In the genomic region with DNA sequence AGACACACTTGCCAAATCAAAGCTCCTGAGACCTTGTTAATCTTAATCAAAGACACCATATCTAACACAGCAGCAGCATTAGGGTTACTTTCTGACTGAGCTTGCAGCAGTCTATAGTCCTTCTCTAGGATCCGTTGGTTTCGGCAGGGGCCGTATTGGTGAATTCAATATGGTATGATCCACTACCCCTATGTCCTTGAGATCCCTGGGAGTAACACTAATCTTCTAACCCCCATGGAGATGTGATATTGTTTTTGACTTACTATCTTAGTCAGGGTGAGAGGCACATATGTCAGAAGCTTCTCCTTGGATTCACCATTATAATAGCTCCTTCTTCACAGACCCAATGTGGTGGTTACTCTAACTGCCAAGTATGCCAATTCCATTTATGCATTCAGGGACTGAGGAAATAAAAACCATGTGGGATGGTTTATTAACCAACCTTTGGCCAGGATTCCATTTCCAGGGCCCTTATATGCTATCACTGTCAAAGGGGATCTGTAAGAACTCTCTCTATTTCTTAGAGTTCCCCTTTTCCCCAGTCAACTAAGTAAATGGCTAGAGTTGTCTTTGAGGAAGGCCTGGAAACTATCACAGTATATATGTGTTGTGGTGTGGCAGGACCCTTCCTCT, we compare ENCODE assay signal across 28 cellular contexts.
"Had no signal": no experiment of that assay in that cellular context is flagged by ENCODE, and none has a peak within 500 bp of the region (broad histone marks: within the 10 kb centered on the region; RNA-seq: fewer than 3 reads in every experiment).

No MANE protein-coding gene starts in this region.

- DNase-seq: activated CD4-positive, alpha-beta memory T cell treated with anti-CD3 and anti-CD28 coated beads for 36 hours; activated CD4-positive, alpha-beta T cell treated with anti-CD3 and anti-CD28 coated beads for 36 hours; activated CD4-positive, alpha-beta T cell treated with anti-CD3 and anti-CD28 coated beads, Interleukin-2, amount 10 ng/mL, durations not matched to agents 24 days and 14 days; activated CD4-positive, CD25-positive, alpha-beta regulatory T cell; activated CD4-positive, CD25-positive, alpha-beta regulatory T cell treated with anti-CD3 and anti-CD28 coated beads, Interleukin-2, amount 50 U/mL, for 72 hours; activated CD8-positive, alpha-beta memory T cell treated with anti-CD3 and anti-CD28 coated beads, Interleukin-2, amount 10 ng/mL, durations not matched to agents 7 days and 5 days; activated CD8-positive, alpha-beta memory T cell treated with anti-CD3 and anti-CD28 coated beads, Interleukin-2, amount 50 U/mL, for 4 hours; activated CD8-positive, alpha-beta T cell treated with anti-CD3 and anti-CD28 coated beads, Interleukin-2, amount 10 ng/mL, durations not matched to agents 7 days and 5 days; activated gamma-delta T cell; activated naive CD4-positive, alpha-beta T cell; activated naive CD4-positive, alpha-beta T cell treated with anti-CD3 and anti-CD28 coated beads, Interleukin-2, amount 10 ng/mL, durations not matched to agents 7 days and 5 days; activated T-cell treated with anti-CD3 and anti-CD28 coated beads, Interleukin-2, amount 50 U/mL, for 24 hours; activated T-cell treated with anti-CD3 and anti-CD28 coated beads, Interleukin-2, amount 50 U/mL, for 72 hours; amygdala; aorta; body of pancreas; caudate nucleus; cortex of kidney; dermis blood vessel endothelial cell; effector CD4-positive, alpha-beta T cell; effector memory CD8-positive, alpha-beta T cell; erythroblast; foreskin keratinocyte; gastrocnemius medialis; glutamatergic neuron; heart left ventricle; T-helper 2 cell had no signal

- ATAC-seq: activated CD4-positive, alpha-beta T cell treated with anti-CD3 and anti-CD28 coated beads for 36 hours; activated CD8-positive, alpha-beta memory T cell treated with anti-CD3 and anti-CD28 coated beads, Interleukin-2, amount 10 ng/mL, durations not matched to agents 7 days and 5 days; activated CD8-positive, alpha-beta T cell treated with anti-CD3 and anti-CD28 coated beads, Interleukin-2, amount 10 ng/mL, durations not matched to agents 7 days and 5 days; activated T-cell treated with anti-CD3 and anti-CD28 coated beads, Interleukin-2, amount 50 U/mL, for 72 hours; body of pancreas; effector memory CD8-positive, alpha-beta T cell; foreskin keratinocyte; gastrocnemius medialis; heart left ventricle had no signal

- H3K4me3 ChIP-seq: body of pancreas, esophagus muscularis mucosa, gastrocnemius medialis, heart left ventricle had no signal
